27 cellular contexts compared by ENCODE assay signal in genomic region chr17:81905993-81906392, GRCh38. TPM values are rescaled to one million over a fixed set of nuclear protein-coding genes. Genes with fewer than 3 reads are reported as not detected.
"Had no signal": no experiment of that assay in that cellular context is flagged by ENCODE, and none has a peak within 500 bp of the region (broad histone marks: within the 10 kb centered on the region; RNA-seq: fewer than 3 reads in every experiment).

No MANE protein-coding gene starts in this region.

- H3K27me3 ChIP-seq: pancreas, testis, thyroid gland, upper lobe of right lung had no signal

- H3K36me3 ChIP-seq: pancreas, prostate gland, transverse colon had no signal

- FAIRE-seq: islet of Langerhans, pancreas had no signal

- ATAC-seq: mucosa of descending colon; naive thymus-derived CD4-positive, alpha-beta T cell; natural killer cell treated with Interleukin-12 subunit alpha and Interleukin-12 subunit beta and Interleukin-15 and Interleukin-18, amount 100 ng/mL, for 72 hours; pancreas; right cardiac atrium; sciatic nerve; stimulated activated naive B cell treated with anti-CD40 and anti-IgM and Interleukin-4, amounts not matched to agents 10 μg/mL and 1 μg/mL and 100 μg/mL, for 72 hours; stimulated activated naive CD8-positive, alpha-beta T cell treated with anti-CD3 and anti-CD28 coated beads, Interleukin-15, Interleukin-2, amounts not matched to agents 100 U/mL and 50 U/mL, for 24 hours; upper lobe of right lung had no signal

- H3K27ac ChIP-seq: left ventricle myocardium inferior, pancreas, prostate gland, skin epidermis, stomach, testis, thyroid gland, transverse colon, upper lobe of right lung had no signal

- H3K9me3 ChIP-seq: left ventricle myocardium inferior, mucosa of descending colon, pancreas, prostate gland, stomach, testis, thyroid gland, transverse colon, upper lobe of right lung had no signal

- DNase-seq: hypothalamus; immature natural killer cell; left ventricle myocardium inferior; midbrain; naive thymus-derived CD4-positive, alpha-beta T cell; retina; stimulated activated CD4-positive, alpha-beta T cell treated with anti-CD3 and anti-CD28 coated beads, Interleukin-12 subunit alpha, Interleukin-12 subunit beta, amount 100 ng/mL, for 4 hours; stimulated activated CD4-positive, alpha-beta T cell treated with anti-CD3 and anti-CD28 coated beads, Interleukin-15, amount 100 ng/mL, for 24 hours; stimulated activated CD4-positive, alpha-beta T cell treated with anti-CD3 and anti-CD28 coated beads, Interleukin-2, amount 100 ng/mL, for 24 hours; stimulated activated CD4-positive, alpha-beta T cell treated with anti-CD3 and anti-CD28 coated beads, Interleukin-4, amount 100 ng/mL, for 1 hour; stimulated activated naive B cell treated with anti-CD40 and anti-IgM and Interleukin-4, amounts not matched to agents 10 μg/mL and 1 μg/mL and 100 μg/mL, for 72 hours; stimulated activated naive CD8-positive, alpha-beta T cell treated with anti-CD3 and anti-CD28 coated beads, Interleukin-15, Interleukin-2, amounts not matched to agents 100 U/mL and 50 U/mL, for 24 hours; stomach; testis; thyroid gland; transverse colon; upper lobe of right lung had no signal

- H3K4me3 ChIP-seq: left ventricle myocardium inferior, mucosa of descending colon, pancreas, prostate gland, skin epidermis, stomach, testis, thyroid gland, transverse colon, upper lobe of right lung had no signal

RNA-seq across cellular contexts. Expression of gene NPB, which starts 4.0 kb away (rescaled TPM):
- total RNA-seq: lung microvascular endothelial cell, mesenteric fat pad had no signal
- polyA plus RNA-seq: immature natural killer cell had no signal
